In the genomic region with DNA sequence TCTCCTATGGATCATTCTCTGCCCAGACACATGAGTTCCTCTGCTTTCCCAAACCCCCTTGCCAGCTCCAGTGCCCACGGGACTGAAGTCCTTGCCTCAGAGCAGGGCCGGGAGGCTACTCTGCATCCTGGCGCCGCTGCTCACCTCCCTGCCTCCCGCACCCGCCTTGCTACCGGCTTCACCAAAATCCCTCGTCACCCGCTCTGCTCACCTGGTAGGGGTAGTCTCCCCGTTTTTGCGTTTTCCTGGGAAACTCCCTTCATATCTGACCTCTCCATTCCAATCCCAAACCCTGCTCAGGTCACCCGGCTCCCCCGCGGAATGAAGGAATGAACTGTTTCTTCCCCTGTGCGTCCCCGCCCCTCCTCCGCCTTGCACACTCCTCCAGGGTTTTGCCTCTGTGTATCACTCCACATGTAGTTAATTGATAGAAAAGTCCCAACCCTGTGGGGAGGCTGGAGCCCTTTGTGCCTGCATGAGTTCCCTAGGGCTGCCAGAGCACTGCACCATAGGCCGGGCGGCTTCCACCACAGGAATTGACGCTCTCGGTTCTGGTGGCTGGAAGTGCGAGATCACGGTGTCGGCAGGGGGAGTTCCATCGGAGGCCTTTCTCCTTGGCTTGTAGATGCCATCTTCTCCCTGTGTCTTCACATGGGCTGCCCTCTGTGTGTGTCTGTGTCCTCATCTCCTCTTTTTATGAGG, we compare ENCODE assay signal across 22 cellular contexts. TPM values are rescaled to one million over a fixed set of nuclear protein-coding genes. Genes with fewer than 3 reads are reported as not detected.
DNase-seq lines count a peak whose midpoint lies in the region; ATAC-seq and TF ChIP-seq lines count a peak whose summit lies in the region.
"Had no signal": no experiment of that assay in that cellular context is flagged by ENCODE, and none has a peak within 500 bp of the region (broad histone marks: within the 10 kb centered on the region; RNA-seq: fewer than 3 reads in every experiment).

No MANE protein-coding gene starts in this region.

- DNase-seq in activated naive CD8-positive, alpha-beta T cell treated with anti-CD3 and anti-CD28 coated beads, Interleukin-2, amount 10 ng/mL, durations not matched to agents 7 days and 5 days = no peak
- no peak for DNase-seq in activated naive CD8-positive, alpha-beta T cell treated with anti-CD3 and anti-CD28 coated beads for 36 hours
- DNase-seq in activated T-helper 1 cell treated with anti-CD3 and anti-CD28 coated beads, Interleukin-12 subunit alpha, Interleukin-12 subunit beta, Interleukin-2, Interleukin-4 antibody, amounts not matched to agents 30 ng/mL and 10 ng/mL and 1 ng/mL, durations not matched to agents 14 hours and 24 hours and 36 hours (ENCODE audit: low spot score) = no peak
- no peak for DNase-seq in naive B cell
- peak; percentile 47 for DNase-seq in upper lobe of right lung
- no peak for DNase-seq in dedifferentiated amniotic fluid mesenchymal stem cell (ENCODE audit: extremely low spot score)
- no peak for DNase-seq in DMS 273 (lab: John Stamatoyannopoulos, UW; ENCODE audit: unreplicated experiment)
- DNase-seq: activated CD4-positive, alpha-beta T cell treated with anti-CD3 and anti-CD28 coated beads, Interleukin-2, amount 50 U/mL, for 48 hours; central memory CD4-positive, alpha-beta T cell; COR-L47; effector memory CD8-positive, alpha-beta T cell; NCI-H2029; NCI-H510A; stimulated activated naive CD4-positive, alpha-beta T cell treated with Interleukin-2 at 50 U/mL for 16 hours had no signal

- POLR2A ChIA-PET in activated naive CD8-positive, alpha-beta T cell treated with anti-CD3 and anti-CD28 coated beads, Interleukin-2, amount 10 ng/mL, durations not matched to agents 7 days and 5 days (lab: Charles Lee) = interaction anchor here (1.0 to 1.9 kb wide), 2 partner anchors 19 to 82 kb away, joined by 3 to 7 read pairs; no protein-coding TSS in a partner anchor

- H3K4me1 Mint-ChIP-seq in activated naive CD8-positive, alpha-beta T cell treated with anti-CD3 and anti-CD28 coated beads, Interleukin-2, amount 10 ng/mL, durations not matched to agents 7 days and 5 days = peaks cover 52% of the 10 kb centered on the region
- peaks cover 49% of the 10 kb centered on the region for H3K4me1 Mint-ChIP-seq in activated naive CD8-positive, alpha-beta T cell treated with anti-CD3 and anti-CD28 coated beads for 36 hours
- H3K4me1 Mint-ChIP-seq in activated T-helper 1 cell treated with anti-CD3 and anti-CD28 coated beads, Interleukin-12 subunit alpha, Interleukin-12 subunit beta, Interleukin-2, Interleukin-4 antibody, amounts not matched to agents 30 ng/mL and 10 ng/mL and 1 ng/mL, durations not matched to agents 14 hours and 24 hours and 36 hours (ENCODE audit: low read depth) = peaks cover 52% of the 10 kb centered on the region
- peaks cover 79 to 89% (median 87%) of the 10 kb centered on the region in 3 donors for H3K4me1 Mint-ChIP-seq in naive B cell

- peaks cover 17% of the 10 kb centered on the region for H3K4me1 ChIP-seq in upper lobe of right lung

- ATAC-seq in activated naive CD8-positive, alpha-beta T cell treated with anti-CD3 and anti-CD28 coated beads, Interleukin-2, amount 10 ng/mL, durations not matched to agents 7 days and 5 days (ENCODE audit: low read depth) = no peak
- no peak for ATAC-seq in naive B cell (ENCODE audit: low read depth in 2 of 2)
- no peak for ATAC-seq in upper lobe of right lung
- ATAC-seq in HG02973 (IDR thresholded peaks at IDR 0.05; ENCODE audit: unreplicated experiment) = no peak
- ATAC-seq: effector memory CD8-positive, alpha-beta T cell had no signal

- peaks cover 13% of the 10 kb centered on the region for H3K36me3 Mint-ChIP-seq in activated naive CD8-positive, alpha-beta T cell treated with anti-CD3 and anti-CD28 coated beads, Interleukin-2, amount 10 ng/mL, durations not matched to agents 7 days and 5 days
- H3K36me3 Mint-ChIP-seq in activated naive CD8-positive, alpha-beta T cell treated with anti-CD3 and anti-CD28 coated beads for 36 hours = peaks cover 22% of the 10 kb centered on the region
- H3K36me3 Mint-ChIP-seq in activated T-helper 1 cell treated with anti-CD3 and anti-CD28 coated beads, Interleukin-12 subunit alpha, Interleukin-12 subunit beta, Interleukin-2, Interleukin-4 antibody, amounts not matched to agents 30 ng/mL and 10 ng/mL and 1 ng/mL, durations not matched to agents 14 hours and 24 hours and 36 hours (ENCODE audit: low read depth) = peaks cover 15% of the 10 kb centered on the region
- peaks cover 0 to 5% of the 10 kb centered on the region in 2 donors for H3K36me3 Mint-ChIP-seq in naive B cell

- peak overlapping the region; percentile 50 for H3K27ac Mint-ChIP-seq in activated naive CD8-positive, alpha-beta T cell treated with anti-CD3 and anti-CD28 coated beads, Interleukin-2, amount 10 ng/mL, durations not matched to agents 7 days and 5 days
- H3K27ac Mint-ChIP-seq in activated naive CD8-positive, alpha-beta T cell treated with anti-CD3 and anti-CD28 coated beads for 36 hours = no peak overlapping the region
- H3K27ac Mint-ChIP-seq in activated T-helper 1 cell treated with anti-CD3 and anti-CD28 coated beads, Interleukin-12 subunit alpha, Interleukin-12 subunit beta, Interleukin-2, Interleukin-4 antibody, amounts not matched to agents 30 ng/mL and 10 ng/mL and 1 ng/mL, durations not matched to agents 14 hours and 24 hours and 36 hours = peak overlapping the region; percentile 49
- peak overlapping the region; percentile 77 to 100 (median 98) for H3K27ac Mint-ChIP-seq in naive B cell

- H3K36me3 ChIP-seq in upper lobe of right lung = no peaks in the 10 kb centered on the region
- H3K36me3 ChIP-seq: neutrophil, right atrium auricular region, tibial artery had no signal

- H3K4me3 Mint-ChIP-seq in activated naive CD8-positive, alpha-beta T cell treated with anti-CD3 and anti-CD28 coated beads, Interleukin-2, amount 10 ng/mL, durations not matched to agents 7 days and 5 days = no peak overlapping the region
- no peak overlapping the region for H3K4me3 Mint-ChIP-seq in activated naive CD8-positive, alpha-beta T cell treated with anti-CD3 and anti-CD28 coated beads for 36 hours
- peak overlapping the region; percentile 20 for H3K4me3 Mint-ChIP-seq in activated T-helper 1 cell treated with anti-CD3 and anti-CD28 coated beads, Interleukin-12 subunit alpha, Interleukin-12 subunit beta, Interleukin-2, Interleukin-4 antibody, amounts not matched to agents 30 ng/mL and 10 ng/mL and 1 ng/mL, durations not matched to agents 14 hours and 24 hours and 36 hours
- H3K4me3 Mint-ChIP-seq in naive B cell = peak overlapping the region; percentile 90 to 100 (median 98)

- H3K9me3 ChIP-seq in upper lobe of right lung = no peaks in the 10 kb centered on the region
- H3K9me3 ChIP-seq: neutrophil, right atrium auricular region, tibial artery had no signal

- H3K9me3 Mint-ChIP-seq in activated naive CD8-positive, alpha-beta T cell treated with anti-CD3 and anti-CD28 coated beads, Interleukin-2, amount 10 ng/mL, durations not matched to agents 7 days and 5 days = no peaks in the 10 kb centered on the region
- no peaks in the 10 kb centered on the region for H3K9me3 Mint-ChIP-seq in activated naive CD8-positive, alpha-beta T cell treated with anti-CD3 and anti-CD28 coated beads for 36 hours
- no peaks in the 10 kb centered on the region for H3K9me3 Mint-ChIP-seq in activated T-helper 1 cell treated with anti-CD3 and anti-CD28 coated beads, Interleukin-12 subunit alpha, Interleukin-12 subunit beta, Interleukin-2, Interleukin-4 antibody, amounts not matched to agents 30 ng/mL and 10 ng/mL and 1 ng/mL, durations not matched to agents 14 hours and 24 hours and 36 hours
- H3K9me3 Mint-ChIP-seq in naive B cell = peaks cover 0 to 2% (median 0%) of the 10 kb centered on the region in 7 donors
- H3K9me3 Mint-ChIP-seq: effector memory CD8-positive, alpha-beta T cell had no signal

- TF ChIP-seq CTCF in upper lobe of right lung (IDR thresholded peaks at IDR 0.05) = no peak

- no peak overlapping the region for H3K27ac ChIP-seq in upper lobe of right lung
- H3K27ac ChIP-seq: HL-60, right atrium auricular region, tibial artery had no signal

- no peak overlapping the region for H3K4me3 ChIP-seq in upper lobe of right lung
- H3K4me3 ChIP-seq: right atrium auricular region, tibial artery had no signal

- H3K27me3 ChIP-seq in upper lobe of right lung = no peaks in the 10 kb centered on the region
- H3K27me3 ChIP-seq: neutrophil, right atrium auricular region, tibial artery had no signal

- intact Hi-C loops in activated T-helper 1 cell treated with anti-CD3 and anti-CD28 coated beads, Interleukin-12 subunit alpha, Interleukin-12 subunit beta, Interleukin-2, Interleukin-4 antibody, amounts not matched to agents 30 ng/mL and 10 ng/mL and 1 ng/mL, durations not matched to agents 14 hours and 24 hours and 36 hours (cut with micrococcal nuclease) = loop anchor here (5.0 kb wide), 1 partner anchor 50 kb away; no protein-coding TSS in a partner anchor
- intact Hi-C loops in upper lobe of right lung (cut with DNase I) = loop anchor here (10.0 kb wide), 1 partner anchor 93 kb away; no protein-coding TSS in a partner anchor

- H3K27me3 Mint-ChIP-seq in activated naive CD8-positive, alpha-beta T cell treated with anti-CD3 and anti-CD28 coated beads, Interleukin-2, amount 10 ng/mL, durations not matched to agents 7 days and 5 days = no peaks in the 10 kb centered on the region
- no peaks in the 10 kb centered on the region for H3K27me3 Mint-ChIP-seq in activated naive CD8-positive, alpha-beta T cell treated with anti-CD3 and anti-CD28 coated beads for 36 hours
- H3K27me3 Mint-ChIP-seq in activated T-helper 1 cell treated with anti-CD3 and anti-CD28 coated beads, Interleukin-12 subunit alpha, Interleukin-12 subunit beta, Interleukin-2, Interleukin-4 antibody, amounts not matched to agents 30 ng/mL and 10 ng/mL and 1 ng/mL, durations not matched to agents 14 hours and 24 hours and 36 hours (ENCODE audit: insufficient read depth) = peaks cover under 1% of the 10 kb centered on the region
- H3K27me3 Mint-ChIP-seq in naive B cell = no peaks in the 10 kb centered on the region

RNA-seq across cellular contexts. Expression of a gene that starts 2.0 kb away (rescaled TPM):
- total RNA-seq in activated naive CD8-positive, alpha-beta T cell treated with anti-CD3 and anti-CD28 coated beads, Interleukin-2, amount 10 ng/mL, durations not matched to agents 7 days and 5 days = 100 to 1,000 TPM; 114 to 132 TPM
- 10 to 100 TPM; 63.2 to 76.0 TPM for total RNA-seq in activated naive CD8-positive, alpha-beta T cell treated with anti-CD3 and anti-CD28 coated beads for 36 hours
- total RNA-seq in activated T-helper 1 cell treated with anti-CD3 and anti-CD28 coated beads, Interleukin-12 subunit alpha, Interleukin-12 subunit beta, Interleukin-2, Interleukin-4 antibody, amounts not matched to agents 30 ng/mL and 10 ng/mL and 1 ng/mL, durations not matched to agents 14 hours and 24 hours and 36 hours = 42.5 and 43.7 TPM in 2 replicates
- 100 to 1,000 TPM in 1 of 6 donors, 10 to 100 TPM in 5; 38.0 to 111 (median 67.7) TPM for polyA plus RNA-seq in naive B cell (ENCODE audit: low read depth in 6 of 6)
- total RNA-seq in upper lobe of right lung = 86.7 TPM

RNA-seq across cellular contexts. Expression of a gene that starts 44.7 kb away (rescaled TPM):
- total RNA-seq in activated naive CD8-positive, alpha-beta T cell treated with anti-CD3 and anti-CD28 coated beads, Interleukin-2, amount 10 ng/mL, durations not matched to agents 7 days and 5 days = under 1 TPM in 1 of 2 experiments, not detected in 1; 0.45 TPM
- total RNA-seq in activated naive CD8-positive, alpha-beta T cell treated with anti-CD3 and anti-CD28 coated beads for 36 hours = under 1 TPM in 1 of 2 experiments, not detected in 1; 0.31 TPM
- 0.08 and 0.32 TPM in 2 replicates for total RNA-seq in activated T-helper 1 cell treated with anti-CD3 and anti-CD28 coated beads, Interleukin-12 subunit alpha, Interleukin-12 subunit beta, Interleukin-2, Interleukin-4 antibody, amounts not matched to agents 30 ng/mL and 10 ng/mL and 1 ng/mL, durations not matched to agents 14 hours and 24 hours and 36 hours
- not detected for polyA plus RNA-seq in naive B cell (ENCODE audit: low read depth in 6 of 6)
- total RNA-seq in upper lobe of right lung = not detected
- total RNA-seq: fibroblast of lung, H1 had no signal
- polyA plus RNA-seq: fibroblast of lung, H1, keratinocyte had no signal

Comparison
In these comparisons a context has a peak if more than half of its experiments do, and no peak if none do; other contexts are left out.
1. H3K4me3 Mint-ChIP-seq: peak in activated T-helper 1 cell treated with anti-CD3 and anti-CD28 coated beads, Interleukin-12 subunit alpha, Interleukin-12 subunit beta, Interleukin-2, Interleukin-4 antibody, amounts not matched to agents 30 ng/mL and 10 ng/mL and 1 ng/mL, durations not matched to agents 14 hours and 24 hours and 36 hours (single experiment) and naive B cell (8 of 8); none in activated naive CD8-positive, alpha-beta T cell treated with anti-CD3 and anti-CD28 coated beads, Interleukin-2, amount 10 ng/mL, durations not matched to agents 7 days and 5 days (single experiment) and activated naive CD8-positive, alpha-beta T cell treated with anti-CD3 and anti-CD28 coated beads for 36 hours (single experiment).